In the genomic region with DNA sequence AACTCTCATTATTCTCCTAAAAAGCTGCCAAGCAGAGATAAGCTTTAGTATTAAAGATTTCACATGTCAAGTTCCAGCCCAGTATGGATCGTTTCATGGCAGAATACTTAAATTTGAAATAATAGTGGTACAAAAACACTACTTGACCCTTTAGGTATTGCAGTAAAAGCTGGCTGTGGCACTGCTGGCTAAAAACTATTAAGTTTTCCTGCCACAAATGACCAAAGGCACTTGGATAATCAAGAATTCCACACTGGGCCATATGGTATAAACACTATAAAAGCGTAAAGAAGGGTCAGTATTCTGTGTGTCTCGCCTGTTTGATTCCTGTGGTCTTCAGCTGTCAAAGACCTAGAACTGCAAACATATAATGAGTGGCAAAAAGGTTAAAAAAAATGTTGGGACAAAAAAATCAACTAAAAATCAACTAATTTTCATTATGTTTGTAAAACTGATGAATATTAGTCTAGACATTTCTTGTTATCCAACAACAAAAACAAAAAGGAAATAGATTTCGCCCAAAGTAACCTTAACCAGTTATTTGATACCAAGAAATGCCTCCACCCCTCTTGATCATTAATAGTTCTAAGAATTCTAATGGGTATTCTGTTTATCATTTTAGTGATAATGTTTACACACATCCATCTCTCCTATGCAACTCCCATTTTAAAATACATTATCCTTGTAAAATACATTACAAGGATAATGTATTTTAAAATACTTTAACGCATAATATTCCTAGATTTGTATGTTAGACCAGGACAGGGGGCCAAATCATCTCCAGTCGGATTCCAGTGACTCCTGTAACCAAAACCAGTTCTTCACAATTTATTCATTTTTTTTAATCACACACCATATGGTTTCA, we compare ENCODE assay signal across 8 cellular contexts. TPM values are rescaled to one million over a fixed set of nuclear protein-coding genes. Genes with fewer than 3 reads are reported as not detected.
A peak's percentile ranks its signal among the peaks of the same experiment; 100 is the strongest.
DNase-seq lines count a peak whose midpoint lies in the region; ATAC-seq, FAIRE-seq and TF ChIP-seq lines count a peak whose summit lies in the region.

No MANE protein-coding gene starts in this region.

- no TSS peak for BruUV-seq in HepG2 (replicated peaks; lab: Mats Ljungman, UMichigan)

- H3K4me3 ChIP-seq in liver (ENCODE audit: low read depth in 1 of 3, low read length in 3 of 3) (peak overlapping the region; percentile 68 to 98 (median 95)), HepG2 (replicated peaks in 1 of 3; ENCODE audit: insufficient read depth in 1 of 3, low read depth in 2 of 3, low read length in 3 of 3) (no peak overlapping the region), astrocyte (ENCODE audit: insufficient read depth, low read depth, low read length) (peak overlapping the region; percentile 78), mesodermal cell (ENCODE audit: extremely low read depth, insufficient read depth, low read length, poor library complexity, severe bottlenecking) (peak overlapping the region; percentile 74)

- H3K9me3 Mint-ChIP-seq in astrocyte (ENCODE audit: unreplicated experiment) = no peaks in the 10 kb centered on the region

- H3K4me1 ChIP-seq in liver (ENCODE audit: control insufficient read depth in 4 of 4, insufficient read depth in 4 of 4, low read length in 3 of 4) = peaks cover 0 to 22% (median 10%) of the 10 kb centered on the region in 4 donors
- no peaks in the 10 kb centered on the region for H3K4me1 ChIP-seq in HepG2 (ENCODE audit: insufficient read depth, low read length)
- peaks cover 10% of the 10 kb centered on the region for H3K4me1 ChIP-seq in astrocyte (ENCODE audit: insufficient read depth, low read length)
- no peaks in the 10 kb centered on the region for H3K4me1 ChIP-seq in mesodermal cell (ENCODE audit: control insufficient read depth, insufficient read depth, low read length, poor library complexity, severe bottlenecking)

- H3K27me3 Mint-ChIP-seq in astrocyte (ENCODE audit: low read depth, unreplicated experiment) = no peaks in the 10 kb centered on the region

- H2AFZ ChIP-seq in HepG2 (ENCODE audit: low read length) (no peak overlapping the region), astrocyte (ENCODE audit: low read depth, low read length) (no peak overlapping the region)

- no peak for DNase-seq in HepG2 (ENCODE audit: low spot score)
- no peak for DNase-seq in astrocyte (ENCODE audit: low read depth)
- DNase-seq in dedifferentiated amniotic fluid mesenchymal stem cell (ENCODE audit: extremely low spot score) = no peak
- DNase-seq in HTR-8/SVneo (ENCODE audit: insufficient read length, low spot score) = no peak
- DNase-seq in caudate nucleus (lab: John Stamatoyannopoulos, UW) = no peak
- DNase-seq in SKM-1 (lab: John Stamatoyannopoulos, UW; ENCODE audit: unreplicated experiment) = no peak

- H4K20me1 ChIP-seq in HepG2 (ENCODE audit: insufficient read depth, low read length) = no peaks in the 10 kb centered on the region
- peaks cover 7% of the 10 kb centered on the region for H4K20me1 ChIP-seq in astrocyte (ENCODE audit: insufficient read depth, low read length)

- in situ Hi-C loops in HepG2 (cut with HindIII; ENCODE audit: extremely low pct_ligation_motif_present, low pct_unique_long_range_greater_than_20kb) = no loop called here

- H3K9ac ChIP-seq in liver (ENCODE audit: low read depth in 1 of 2, low read length in 2 of 2) = peak overlapping the region; percentile 6 to 89
- no peak overlapping the region for H3K9ac ChIP-seq in HepG2 (ENCODE audit: insufficient read depth, low read depth, low read length)
- H3K9ac ChIP-seq in astrocyte (ENCODE audit: low read length) = peak overlapping the region; percentile 89

- no peak for TF ChIP-seq POLR2A in HepG2 (IDR thresholded peaks at IDR 0.05; ENCODE audit: insufficient read depth in 1 of 2, low read depth in 2 of 2, low read length in 2 of 2)

- H3K27me3 ChIP-seq in liver (ENCODE audit: control insufficient read depth in 4 of 4, insufficient read depth in 4 of 4, low read length in 3 of 4) (no peaks in the 10 kb centered on the region), HepG2 (ENCODE audit: control insufficient read depth in 1 of 2, insufficient read depth in 2 of 2, low read length in 2 of 2) (peaks cover 0 to 7% of the 10 kb centered on the region in 2 experiments; a peak in 2 of 5 replicates), astrocyte (ENCODE audit: insufficient read depth, low read length) (no peaks in the 10 kb centered on the region)

- peaks cover 13% of the 10 kb centered on the region for H3K4me1 Mint-ChIP-seq in astrocyte (ENCODE audit: low read depth, unreplicated experiment)

- intact Hi-C loops in HepG2 (cut with micrococcal nuclease; ENCODE audit: unreplicated experiment) = no loop called here

- no peak for ATAC-seq in HepG2

- 79% methylated on average over 6 of the region's 6 CpGs for WGBS in liver
- WGBS in HepG2 (ENCODE audit: low lambda C conversion rate) = 3% methylated on average over 6 of the region's 6 CpGs
- 85 to 93% methylated on average over 1 to 3 of the region's 6 CpGs for WGBS in mesodermal cell (ENCODE audit: insufficient coverage in 2 of 2), 2 experiments

- no peaks in the 10 kb centered on the region for H3K9me3 ChIP-seq in liver (ENCODE audit: control insufficient read depth in 4 of 4, low read length in 3 of 4)
- H3K9me3 ChIP-seq in HepG2 (ENCODE audit: low read length) = no peaks in the 10 kb centered on the region
- no peaks in the 10 kb centered on the region for H3K9me3 ChIP-seq in astrocyte (ENCODE audit: insufficient read depth, low read depth, low read length)
- no peaks in the 10 kb centered on the region for H3K9me3 ChIP-seq in mesodermal cell (ENCODE audit: control insufficient read depth, low read length)

- H3K36me3 ChIP-seq in liver (ENCODE audit: control insufficient read depth in 4 of 4, insufficient read depth in 3 of 4, low read depth in 1 of 4, low read length in 3 of 4) (no peaks in the 10 kb centered on the region), HepG2 (replicated peaks in 1 of 2; ENCODE audit: control insufficient read depth in 1 of 2, insufficient read depth in 2 of 2, low read length in 2 of 2) (no peaks in the 10 kb centered on the region), astrocyte (ENCODE audit: insufficient read depth, low read length) (no peaks in the 10 kb centered on the region), mesodermal cell (ENCODE audit: control insufficient read depth, insufficient read depth, low read length) (peaks cover 5% of the 10 kb centered on the region)

- H3K27ac Mint-ChIP-seq in astrocyte (ENCODE audit: unreplicated experiment) = peak overlapping the region; percentile 55

- TF ChIP-seq EP300 in HepG2 (IDR thresholded peaks at IDR 0.05; ENCODE audit: low read depth in 2 of 2, low read length in 2 of 2) (no peak), HepG2 (CRISPR knock-in tag; IDR thresholded peaks at IDR 0.05; ENCODE audit: borderline replicate concordance) (no peak)

- no peak for FAIRE-seq in HepG2 (lab: Jason Lieb, UNC)
- FAIRE-seq in astrocyte (lab: Jason Lieb, UNC) = no peak
- FAIRE-seq in HTR-8/SVneo (lab: Jason Lieb, UNC) = no peak

- POLR2A ChIA-PET in HepG2 (lab: Yijun Ruan, JAX) = no interaction called here

- H3K36me3 Mint-ChIP-seq in astrocyte (ENCODE audit: low read depth, unreplicated experiment) = no peaks in the 10 kb centered on the region

- H3K4me2 ChIP-seq in HepG2 (ENCODE audit: low read depth, low read length) (no peak overlapping the region), astrocyte (ENCODE audit: low read length) (peak overlapping the region; percentile 91)

- CTCF ChIA-PET in HepG2 (lab: Yijun Ruan, JAX; ENCODE audit: low intra/inter-chr PET ratio, low total read pairs) = no interaction called here

- peak overlapping the region; percentile 96 for H3K4me3 Mint-ChIP-seq in astrocyte (ENCODE audit: unreplicated experiment)

- no peak for TF ChIP-seq CTCF in liver (IDR thresholded peaks at IDR 0.05; ENCODE audit: low read depth, low read length, missing input control)
- no peak for TF ChIP-seq CTCF in HepG2 (CRISPR knock-in tag; IDR thresholded peaks at IDR 0.05)
- TF ChIP-seq CTCF in astrocyte (IDR thresholded peaks at IDR 0.05; ENCODE audit: insufficient read depth, low read depth, low read length) = no peak

- no peak for TF ChIP-seq RAD21 in liver (IDR thresholded peaks at IDR 0.05)
- no peak for TF ChIP-seq RAD21 in HepG2 (CRISPR knock-in tag; IDR thresholded peaks at IDR 0.05)

- H3K79me2 ChIP-seq in HepG2 (ENCODE audit: insufficient read depth, low read length) (no peaks in the 10 kb centered on the region), astrocyte (ENCODE audit: insufficient read depth, low read length) (peaks cover 25% of the 10 kb centered on the region)

- H3K27ac ChIP-seq in liver (ENCODE audit: low read depth in 1 of 2, low read length in 2 of 2) (peak overlapping the region; percentile 72 to 91), HepG2 (ENCODE audit: extremely low read length, insufficient read depth, low read length) (no peak overlapping the region), astrocyte (ENCODE audit: low read depth, low read length) (no peak overlapping the region), mesodermal cell (ENCODE audit: low read depth, low read length, severe bottlenecking) (no peak overlapping the region), caudate nucleus (ENCODE audit: low read depth, low read length) (no peak overlapping the region)

RNA-seq across cellular contexts. Expression of a gene that starts 2.2 kb away (rescaled TPM):
- 10 to 100 TPM; 12.8 to 16.6 TPM for total RNA-seq in liver
- polyA plus RNA-seq in liver = 10 to 100 TPM in 1 of 2 donors, 1 to 10 TPM in 1; 7.4 to 11.7 TPM
- 0.02 TPM in 1 of 2 replicates, not detected in the other for total RNA-seq in HepG2 (2016; rRNA removed; fragmentation: Illumina TruSeq; extraction: Trizol)
- total RNA-seq in HepG2 (2016; cell fraction: cytosol; rRNA removed; fragmentation: Illumina TruSeq; extraction: Trizol; ENCODE audit: low read depth) = not detected in 2 replicates
- not detected in 2 replicates for total RNA-seq in HepG2 (2016; cell fraction: insoluble cytoplasmic fraction; rRNA removed; fragmentation: Illumina TruSeq; extraction: Trizol)
- total RNA-seq in HepG2 (2016; cell fraction: membrane; rRNA removed; fragmentation: Illumina TruSeq; extraction: Trizol) = 0.06 TPM in 1 of 2 replicates, not detected in the other
- not detected in 2 replicates for total RNA-seq in HepG2 (2016; cell fraction: nucleus; rRNA removed; fragmentation: Illumina TruSeq; extraction: Trizol)
- polyA plus RNA-seq in HepG2 (2011; rRNA removed) = 0.04 TPM in 1 of 2 replicates, not detected in the other
- 0.03 and 0.04 TPM in 2 replicates for polyA plus RNA-seq in HepG2 (2011; cell fraction: cytosol; rRNA removed)
- polyA plus RNA-seq in HepG2 (2011; cell fraction: nucleus; rRNA removed) = 0.10 TPM in 1 of 2 replicates, not detected in the other
- polyA plus RNA-seq in HepG2 (2012) = not detected in 2 replicates
- not detected in 2 replicates for polyA plus RNA-seq in HepG2 (2016; cell fraction: cytosol; fragmentation: Illumina TruSeq; extraction: Trizol; ENCODE audit: low read depth)
- polyA plus RNA-seq in HepG2 (2016; cell fraction: insoluble cytoplasmic fraction; fragmentation: Illumina TruSeq; extraction: Trizol; ENCODE audit: low read depth) = not detected in 2 replicates
- polyA plus RNA-seq in HepG2 (2016; cell fraction: membrane; fragmentation: Illumina TruSeq; extraction: Trizol; ENCODE audit: low read depth) = not detected in 2 replicates
- polyA plus RNA-seq in HepG2 (2016; cell fraction: nucleus; fragmentation: Illumina TruSeq; extraction: Trizol; ENCODE audit: insufficient read depth, low read depth) = not detected in 2 replicates
- polyA minus RNA-seq in HepG2 (2011; rRNA and poly(A)+ RNA removed; ENCODE audit: low replicate concordance) = 2.9 TPM in 1 of 2 replicates, not detected in the other
- polyA minus RNA-seq in HepG2 (2011; cell fraction: cytosol; rRNA and poly(A)+ RNA removed) = not detected in 2 replicates
- 0.13 TPM in 1 of 2 replicates, not detected in the other for polyA minus RNA-seq in HepG2 (2011; cell fraction: nucleus; rRNA and poly(A)+ RNA removed)
- total RNA-seq in astrocyte = 26.8 TPM in 2 replicates
- 18.9 TPM for polyA plus RNA-seq in mesodermal cell (2013, experiment 1 of 2)
- polyA plus RNA-seq in mesodermal cell (2013, experiment 2 of 2) = 16.3 TPM

Comparison
In these comparisons a context has a peak if more than half of its experiments do, and no peak if none do; other contexts are left out.
1. H3K27ac ChIP-seq: peak in liver (2 of 2); none in HepG2 (single experiment), astrocyte (single experiment), mesodermal cell (single experiment) and caudate nucleus (single experiment).
2. H3K4me3 ChIP-seq: peak in liver (3 of 3), astrocyte (single experiment) and mesodermal cell (single experiment); none in HepG2 (0 of 3).
3. RNA of a gene that starts 2.2 kb away (total RNA-seq): 26.8 TPM in astrocyte and 12.8 to 16.6 TPM in liver; 0.02 to 0.06 TPM in HepG2; every median in the first group is over 10 times any median in the second.